Comparison of ENCODE assay signal across 19 cellular contexts in the genomic region with DNA sequence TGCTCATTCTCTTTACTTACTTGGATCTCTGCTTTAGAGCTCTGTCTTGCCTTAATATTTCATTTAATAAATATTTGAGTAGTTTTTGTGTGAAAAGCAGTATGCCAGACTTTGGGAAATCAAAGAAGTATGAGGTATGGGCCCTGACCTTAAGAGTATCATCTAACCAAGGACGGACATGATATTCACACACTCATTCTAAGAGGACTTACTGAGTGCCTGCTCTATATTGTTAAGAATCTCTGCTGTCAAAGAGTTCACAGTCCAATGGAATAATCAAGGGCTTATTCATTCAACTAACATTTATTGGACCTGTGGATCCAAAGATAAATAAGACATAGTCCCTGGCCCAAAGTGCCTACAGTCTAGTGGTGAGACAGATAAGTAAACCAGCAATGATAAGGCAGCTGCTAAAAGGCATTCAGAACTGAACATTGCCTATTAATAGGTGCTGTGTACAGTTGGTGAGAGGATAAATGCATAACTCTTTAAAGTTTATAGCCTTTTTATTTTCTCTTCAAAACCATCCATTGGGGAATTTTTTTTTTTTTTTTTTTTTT.
"Had no signal": no experiment of that assay in that cellular context is flagged by ENCODE, and none has a peak within 500 bp of the region (broad histone marks: within the 10 kb centered on the region; RNA-seq: fewer than 3 reads in every experiment).

No MANE protein-coding gene starts in this region.

- H3K27me3 ChIP-seq: brain microvascular endothelial cell, ovary, upper lobe of left lung had no signal

- H3K27ac Mint-ChIP-seq: activated CD4-positive, alpha-beta T cell treated with anti-CD3 and anti-CD28 coated beads, Interleukin-2, amount 10 ng/mL, durations not matched to agents 7 days and 5 days; activated naive CD8-positive, alpha-beta T cell treated with anti-CD3 and anti-CD28 coated beads for 36 hours; naive thymus-derived CD4-positive, alpha-beta T cell; T-helper 1 cell treated with Interleukin-12 subunit alpha and Interleukin-12 subunit beta and Interleukin-4 antibody, amounts not matched to agents 30 μg/mL and 1 μg/mL, for 36 hours had no signal

- H3K9me3 Mint-ChIP-seq: activated naive CD8-positive, alpha-beta T cell treated with anti-CD3 and anti-CD28 coated beads for 36 hours; immature natural killer cell; T-helper 1 cell treated with Interleukin-12 subunit alpha and Interleukin-12 subunit beta and Interleukin-4 antibody, amounts not matched to agents 30 μg/mL and 1 μg/mL, for 36 hours had no signal

- H3K27me3 Mint-ChIP-seq: activated CD4-positive, alpha-beta T cell treated with anti-CD3 and anti-CD28 coated beads, Interleukin-2, amount 10 ng/mL, durations not matched to agents 7 days and 5 days; activated naive CD8-positive, alpha-beta T cell treated with anti-CD3 and anti-CD28 coated beads for 36 hours; naive thymus-derived CD4-positive, alpha-beta T cell had no signal

- H3K36me3 ChIP-seq: brain microvascular endothelial cell, ovary had no signal

- ATAC-seq: naive thymus-derived CD4-positive, alpha-beta T cell had no signal

- DNase-seq: activated CD4-positive, alpha-beta T cell treated with anti-CD3 and anti-CD28 coated beads, Interleukin-2, amount 10 ng/mL, durations not matched to agents 7 days and 5 days; activated CD4-positive, CD25-positive, alpha-beta regulatory T cell; activated CD8-positive, alpha-beta memory T cell treated with anti-CD3 and anti-CD28 coated beads for 24 hours; activated naive CD8-positive, alpha-beta T cell treated with anti-CD3 and anti-CD28 coated beads for 36 hours; amygdala; brain microvascular endothelial cell; cerebellar nuclear complex; effector CD8-positive, alpha-beta T cell; foreskin fibroblast; immature natural killer cell; naive thymus-derived CD4-positive, alpha-beta T cell; ovary; stimulated activated CD4-positive, alpha-beta T cell treated with anti-CD3 and anti-CD28 coated beads, Interleukin-15, amount 100 ng/mL, for 24 hours; stimulated activated CD4-positive, alpha-beta T cell treated with anti-CD3 and anti-CD28 coated beads, Interleukin-4, amount 100 ng/mL, for 1 hour; stimulated activated naive CD4-positive, alpha-beta T cell treated with Interleukin-2 at 50 U/mL for 16 hours; substantia nigra; upper lobe of left lung had no signal

- H3K9me3 ChIP-seq: ovary, upper lobe of left lung had no signal

- H3K4me3 ChIP-seq: ovary, upper lobe of left lung had no signal

- H3K4me1 ChIP-seq: upper lobe of left lung had no signal

- H3K27ac ChIP-seq: brain microvascular endothelial cell, ovary, upper lobe of left lung had no signal

- FAIRE-seq: endothelial cell of umbilical vein had no signal

- H3K4me3 Mint-ChIP-seq: activated CD4-positive, alpha-beta T cell treated with anti-CD3 and anti-CD28 coated beads, Interleukin-2, amount 10 ng/mL, durations not matched to agents 7 days and 5 days; activated naive CD8-positive, alpha-beta T cell treated with anti-CD3 and anti-CD28 coated beads for 36 hours; immature natural killer cell; T-helper 1 cell treated with Interleukin-12 subunit alpha and Interleukin-12 subunit beta and Interleukin-4 antibody, amounts not matched to agents 30 μg/mL and 1 μg/mL, for 36 hours had no signal
